In the genomic region with DNA sequence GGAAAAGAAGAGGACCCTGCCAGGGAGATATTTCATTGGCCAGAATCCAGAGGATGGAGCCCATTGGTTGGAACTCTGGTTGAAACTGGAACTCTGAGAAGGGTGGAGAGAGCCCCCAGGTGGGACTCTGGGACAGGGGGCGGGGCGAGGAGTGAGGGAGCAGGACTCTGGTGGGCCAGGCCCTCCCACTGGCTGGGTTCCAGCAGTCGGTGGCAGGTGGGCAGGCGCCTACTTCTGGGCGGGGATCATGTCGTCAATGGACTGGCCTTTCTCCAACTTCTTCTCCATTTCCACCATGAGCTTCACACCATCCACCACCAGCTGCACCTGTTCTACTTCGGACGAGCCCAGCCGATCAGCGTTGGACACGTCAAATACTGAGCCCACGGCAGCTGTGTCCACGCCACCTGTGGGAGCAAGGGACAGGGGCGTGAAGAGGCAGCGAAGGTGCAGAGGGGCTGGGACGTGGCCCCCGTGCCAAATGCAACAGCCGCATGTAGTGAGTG, we compare ENCODE assay signal across 2 cellular contexts.
TF ChIP-seq lines count a peak whose summit lies in the region.

No MANE protein-coding gene starts in this region.

TF ChIP-seq in HepG2, 621 proteins besides CTCF, POLR2A, EP300 and RAD21:
- TF ChIP-seq, protein P1, sequence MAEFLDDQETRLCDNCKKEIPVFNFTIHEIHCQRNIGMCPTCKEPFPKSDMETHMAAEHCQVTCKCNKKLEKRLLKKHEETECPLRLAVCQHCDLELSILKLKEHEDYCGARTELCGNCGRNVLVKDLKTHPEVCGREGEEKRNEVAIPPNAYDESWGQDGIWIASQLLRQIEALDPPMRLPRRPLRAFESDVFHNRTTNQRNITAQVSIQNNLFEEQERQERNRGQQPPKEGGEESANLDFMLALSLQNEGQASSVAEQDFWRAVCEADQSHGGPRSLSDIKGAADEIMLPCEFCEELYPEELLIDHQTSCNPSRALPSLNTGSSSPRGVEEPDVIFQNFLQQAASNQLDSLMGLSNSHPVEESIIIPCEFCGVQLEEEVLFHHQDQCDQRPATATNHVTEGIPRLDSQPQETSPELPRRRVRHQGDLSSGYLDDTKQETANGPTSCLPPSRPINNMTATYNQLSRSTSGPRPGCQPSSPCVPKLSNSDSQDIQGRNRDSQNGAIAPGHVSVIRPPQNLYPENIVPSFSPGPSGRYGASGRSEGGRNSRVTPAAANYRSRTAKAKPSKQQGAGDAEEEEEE (CRISPR knock-in tag; IDR thresholded peaks at IDR 0.05; ENCODE audit: borderline replicate concordance): no peak
- 0 out of 2 replicates have a peak, but pooled peaks have one; percentile 22 for TF ChIP-seq KDM2A (CRISPR knock-in tag; IDR thresholded peaks at IDR 0.05; ENCODE audit: borderline replicate concordance, low read depth)
- no peak for TF ChIP-seq ZNF883 (CRISPR knock-in tag; IDR thresholded peaks at IDR 0.05; ENCODE audit: not compliant biosample characterization)
TF ChIP-seq in HepG2: peak in this region for 1.

TF ChIP-seq in WTC11, 78 proteins besides CTCF, POLR2A, EP300 and RAD21:
- no peak for TF ChIP-seq TP53 (CRISPR knock-in tag; IDR thresholded peaks at IDR 0.05)
- no peak for TF ChIP-seq GTF2I (CRISPR knock-in tag; conservative IDR thresholded peaks at IDR 0.05)
- TF ChIP-seq, protein P2, sequence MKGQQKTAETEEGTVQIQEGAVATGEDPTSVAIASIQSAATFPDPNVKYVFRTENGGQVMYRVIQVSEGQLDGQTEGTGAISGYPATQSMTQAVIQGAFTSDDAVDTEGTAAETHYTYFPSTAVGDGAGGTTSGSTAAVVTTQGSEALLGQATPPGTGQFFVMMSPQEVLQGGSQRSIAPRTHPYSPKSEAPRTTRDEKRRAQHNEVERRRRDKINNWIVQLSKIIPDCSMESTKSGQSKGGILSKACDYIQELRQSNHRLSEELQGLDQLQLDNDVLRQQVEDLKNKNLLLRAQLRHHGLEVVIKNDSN (CRISPR knock-in tag; IDR thresholded peaks at IDR 0.05): no peak
- TF ChIP-seq JAZF1 (CRISPR knock-in tag; IDR thresholded peaks at IDR 0.05): no peak
- TF ChIP-seq, protein P3, sequence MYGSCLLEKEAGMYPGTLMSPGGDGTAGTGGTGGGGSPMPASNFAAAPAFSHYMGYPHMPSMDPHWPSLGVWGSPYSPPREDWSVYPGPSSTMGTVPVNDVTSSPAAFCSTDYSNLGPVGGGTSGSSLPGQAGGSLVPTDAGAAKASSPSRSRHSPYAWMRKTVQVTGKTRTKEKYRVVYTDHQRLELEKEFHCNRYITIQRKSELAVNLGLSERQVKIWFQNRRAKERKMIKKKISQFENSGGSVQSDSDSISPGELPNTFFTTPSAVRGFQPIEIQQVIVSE (CRISPR knock-in tag; IDR thresholded peaks at IDR 0.05; ENCODE audit: borderline replicate concordance): no peak
- TF ChIP-seq, protein P4, sequence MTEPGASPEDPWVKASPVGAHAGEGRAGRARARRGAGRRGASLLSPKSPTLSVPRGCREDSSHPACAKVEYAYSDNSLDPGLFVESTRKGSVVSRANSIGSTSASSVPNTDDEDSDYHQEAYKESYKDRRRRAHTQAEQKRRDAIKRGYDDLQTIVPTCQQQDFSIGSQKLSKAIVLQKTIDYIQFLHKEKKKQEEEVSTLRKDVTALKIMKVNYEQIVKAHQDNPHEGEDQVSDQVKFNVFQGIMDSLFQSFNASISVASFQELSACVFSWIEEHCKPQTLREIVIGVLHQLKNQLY (CRISPR knock-in tag; IDR thresholded peaks at IDR 0.05): no peak
- TF ChIP-seq RORB (CRISPR knock-in tag; IDR thresholded peaks at IDR 0.05): no peak
- no peak for TF ChIP-seq KAT7 (CRISPR knock-in tag; IDR thresholded peaks at IDR 0.05; ENCODE audit: borderline replicate concordance)
- TF ChIP-seq, protein P5, sequence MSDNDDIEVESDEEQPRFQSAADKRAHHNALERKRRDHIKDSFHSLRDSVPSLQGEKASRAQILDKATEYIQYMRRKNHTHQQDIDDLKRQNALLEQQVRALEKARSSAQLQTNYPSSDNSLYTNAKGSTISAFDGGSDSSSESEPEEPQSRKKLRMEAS (CRISPR knock-in tag; IDR thresholded peaks at IDR 0.05): no peak
- TF ChIP-seq, protein P6, sequence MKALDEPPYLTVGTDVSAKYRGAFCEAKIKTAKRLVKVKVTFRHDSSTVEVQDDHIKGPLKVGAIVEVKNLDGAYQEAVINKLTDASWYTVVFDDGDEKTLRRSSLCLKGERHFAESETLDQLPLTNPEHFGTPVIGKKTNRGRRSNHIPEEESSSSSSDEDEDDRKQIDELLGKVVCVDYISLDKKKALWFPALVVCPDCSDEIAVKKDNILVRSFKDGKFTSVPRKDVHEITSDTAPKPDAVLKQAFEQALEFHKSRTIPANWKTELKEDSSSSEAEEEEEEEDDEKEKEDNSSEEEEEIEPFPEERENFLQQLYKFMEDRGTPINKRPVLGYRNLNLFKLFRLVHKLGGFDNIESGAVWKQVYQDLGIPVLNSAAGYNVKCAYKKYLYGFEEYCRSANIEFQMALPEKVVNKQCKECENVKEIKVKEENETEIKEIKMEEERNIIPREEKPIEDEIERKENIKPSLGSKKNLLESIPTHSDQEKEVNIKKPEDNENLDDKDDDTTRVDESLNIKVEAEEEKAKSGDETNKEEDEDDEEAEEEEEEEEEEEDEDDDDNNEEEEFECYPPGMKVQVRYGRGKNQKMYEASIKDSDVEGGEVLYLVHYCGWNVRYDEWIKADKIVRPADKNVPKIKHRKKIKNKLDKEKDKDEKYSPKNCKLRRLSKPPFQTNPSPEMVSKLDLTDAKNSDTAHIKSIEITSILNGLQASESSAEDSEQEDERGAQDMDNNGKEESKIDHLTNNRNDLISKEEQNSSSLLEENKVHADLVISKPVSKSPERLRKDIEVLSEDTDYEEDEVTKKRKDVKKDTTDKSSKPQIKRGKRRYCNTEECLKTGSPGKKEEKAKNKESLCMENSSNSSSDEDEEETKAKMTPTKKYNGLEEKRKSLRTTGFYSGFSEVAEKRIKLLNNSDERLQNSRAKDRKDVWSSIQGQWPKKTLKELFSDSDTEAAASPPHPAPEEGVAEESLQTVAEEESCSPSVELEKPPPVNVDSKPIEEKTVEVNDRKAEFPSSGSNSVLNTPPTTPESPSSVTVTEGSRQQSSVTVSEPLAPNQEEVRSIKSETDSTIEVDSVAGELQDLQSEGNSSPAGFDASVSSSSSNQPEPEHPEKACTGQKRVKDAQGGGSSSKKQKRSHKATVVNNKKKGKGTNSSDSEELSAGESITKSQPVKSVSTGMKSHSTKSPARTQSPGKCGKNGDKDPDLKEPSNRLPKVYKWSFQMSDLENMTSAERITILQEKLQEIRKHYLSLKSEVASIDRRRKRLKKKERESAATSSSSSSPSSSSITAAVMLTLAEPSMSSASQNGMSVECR (CRISPR knock-in tag; IDR thresholded peaks at IDR 0.05; ENCODE audit: borderline replicate concordance): no peak
- no peak for TF ChIP-seq ZNF232 (CRISPR knock-in tag; IDR thresholded peaks at IDR 0.05)
- TF ChIP-seq, protein P7, sequence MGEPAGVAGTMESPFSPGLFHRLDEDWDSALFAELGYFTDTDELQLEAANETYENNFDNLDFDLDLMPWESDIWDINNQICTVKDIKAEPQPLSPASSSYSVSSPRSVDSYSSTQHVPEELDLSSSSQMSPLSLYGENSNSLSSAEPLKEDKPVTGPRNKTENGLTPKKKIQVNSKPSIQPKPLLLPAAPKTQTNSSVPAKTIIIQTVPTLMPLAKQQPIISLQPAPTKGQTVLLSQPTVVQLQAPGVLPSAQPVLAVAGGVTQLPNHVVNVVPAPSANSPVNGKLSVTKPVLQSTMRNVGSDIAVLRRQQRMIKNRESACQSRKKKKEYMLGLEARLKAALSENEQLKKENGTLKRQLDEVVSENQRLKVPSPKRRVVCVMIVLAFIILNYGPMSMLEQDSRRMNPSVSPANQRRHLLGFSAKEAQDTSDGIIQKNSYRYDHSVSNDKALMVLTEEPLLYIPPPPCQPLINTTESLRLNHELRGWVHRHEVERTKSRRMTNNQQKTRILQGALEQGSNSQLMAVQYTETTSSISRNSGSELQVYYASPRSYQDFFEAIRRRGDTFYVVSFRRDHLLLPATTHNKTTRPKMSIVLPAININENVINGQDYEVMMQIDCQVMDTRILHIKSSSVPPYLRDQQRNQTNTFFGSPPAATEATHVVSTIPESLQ (CRISPR knock-in tag; IDR thresholded peaks at IDR 0.05): no peak
- TF ChIP-seq, protein P8, sequence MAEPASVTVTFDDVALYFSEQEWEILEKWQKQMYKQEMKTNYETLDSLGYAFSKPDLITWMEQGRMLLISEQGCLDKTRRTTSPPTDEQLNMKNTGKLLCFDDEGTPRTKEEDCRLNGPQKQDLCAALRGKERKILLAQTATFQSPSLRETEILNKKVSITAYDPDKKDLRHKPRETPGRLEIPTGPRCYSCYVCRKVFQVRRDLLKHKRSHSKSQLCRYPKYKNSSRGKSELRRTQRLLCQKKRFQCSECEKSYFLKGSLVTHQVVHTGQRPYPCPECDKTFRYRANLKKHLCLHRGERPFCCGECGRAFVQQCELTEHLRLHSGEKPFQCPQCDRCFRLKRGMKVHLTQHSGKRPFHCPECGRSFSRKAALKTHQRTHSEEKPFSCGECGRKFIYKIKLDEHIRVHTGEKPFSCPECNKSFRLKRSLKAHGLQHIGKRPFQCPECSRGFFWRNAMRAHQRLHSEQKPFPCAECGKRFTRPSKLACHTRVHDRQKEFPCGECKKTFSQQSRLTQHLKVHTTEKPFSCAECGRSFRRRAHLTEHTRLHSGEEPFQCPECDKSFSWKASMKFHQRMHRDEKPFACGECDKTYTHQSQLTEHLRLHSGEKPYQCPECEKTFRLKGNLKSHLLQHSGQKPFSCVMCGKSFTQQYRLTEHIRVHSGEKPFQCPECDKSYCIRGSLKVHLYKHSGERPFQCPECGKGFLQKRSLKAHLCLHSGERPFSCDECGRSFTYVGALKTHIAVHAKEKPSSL (CRISPR knock-in tag; conservative IDR thresholded peaks at IDR 0.05): no peak
- no peak for TF ChIP-seq SOX15 (CRISPR knock-in tag; IDR thresholded peaks at IDR 0.05)
- TF ChIP-seq, protein P9, sequence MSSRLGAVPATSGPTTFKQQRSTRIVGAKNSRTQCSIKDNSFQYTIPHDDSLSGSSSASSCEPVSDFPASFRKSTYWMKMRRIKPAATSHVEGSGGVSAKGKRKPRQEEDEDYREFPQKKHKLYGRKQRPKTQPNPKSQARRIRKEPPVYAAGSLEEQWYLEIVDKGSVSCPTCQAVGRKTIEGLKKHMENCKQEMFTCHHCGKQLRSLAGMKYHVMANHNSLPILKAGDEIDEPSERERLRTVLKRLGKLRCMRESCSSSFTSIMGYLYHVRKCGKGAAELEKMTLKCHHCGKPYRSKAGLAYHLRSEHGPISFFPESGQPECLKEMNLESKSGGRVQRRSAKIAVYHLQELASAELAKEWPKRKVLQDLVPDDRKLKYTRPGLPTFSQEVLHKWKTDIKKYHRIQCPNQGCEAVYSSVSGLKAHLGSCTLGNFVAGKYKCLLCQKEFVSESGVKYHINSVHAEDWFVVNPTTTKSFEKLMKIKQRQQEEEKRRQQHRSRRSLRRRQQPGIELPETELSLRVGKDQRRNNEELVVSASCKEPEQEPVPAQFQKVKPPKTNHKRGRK (CRISPR knock-in tag; IDR thresholded peaks at IDR 0.05; ENCODE audit: borderline replicate concordance): no peak
- no peak for TF ChIP-seq NFATC4 (CRISPR knock-in tag; IDR thresholded peaks at IDR 0.05)
- TF ChIP-seq NR1H2 (CRISPR knock-in tag; IDR thresholded peaks at IDR 0.05): no peak
- no peak for TF ChIP-seq IRF2 (CRISPR knock-in tag; IDR thresholded peaks at IDR 0.05; ENCODE audit: borderline replicate concordance, low read depth)
